ENCODE assay signal across 1 cellular context in the genomic region with DNA sequence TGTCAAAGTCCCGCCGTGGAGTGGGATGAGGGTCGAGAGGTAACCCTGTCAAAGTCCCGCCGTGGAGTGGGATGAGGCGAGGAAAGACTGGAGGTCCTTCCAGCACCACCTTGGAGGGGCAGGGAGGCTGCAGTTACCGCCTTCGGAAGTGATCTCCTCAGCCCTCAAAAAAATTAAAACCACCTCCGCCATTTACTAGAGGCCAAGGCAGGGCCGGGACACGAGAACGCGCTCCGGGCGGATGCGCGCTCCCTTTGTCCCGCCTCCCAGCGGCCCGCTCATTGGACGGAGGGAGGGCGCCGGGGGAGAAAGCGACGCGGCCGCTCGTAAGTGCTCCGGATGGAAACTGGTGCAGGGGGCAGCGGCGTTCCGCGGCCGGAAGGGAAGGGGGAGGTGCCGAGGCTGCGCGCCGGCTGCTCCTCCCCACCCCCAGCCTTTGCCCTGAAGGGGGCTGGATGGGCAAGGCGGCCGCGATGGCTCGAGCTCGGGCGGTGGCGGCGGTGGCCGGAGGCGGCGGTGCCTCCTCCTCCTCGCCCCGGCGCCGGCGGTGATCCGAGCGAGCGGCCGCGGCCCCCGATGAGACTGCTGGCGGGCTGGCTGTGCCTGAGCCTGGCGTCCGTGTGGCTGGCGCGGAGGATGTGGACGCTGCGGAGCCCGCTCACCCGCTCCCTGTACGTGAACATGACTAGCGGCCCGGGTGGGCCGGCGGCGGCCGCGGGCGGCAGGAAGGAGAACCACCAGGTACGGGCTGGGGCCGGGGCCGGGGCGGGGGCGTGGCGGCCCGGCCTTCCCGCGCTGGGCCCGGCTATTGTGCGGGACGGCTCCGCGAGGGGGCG.
TF ChIP-seq lines count a peak whose summit lies in the region.

A gene (plus strand): TSS at position 420 of the 836 bp plus-strand sequence. CDS start 157 bp downstream, at position 577.

TF ChIP-seq in K562, 482 proteins besides CTCF, POLR2A, EP300 and RAD21 (continued from another document and continues in another):
- TF ChIP-seq, protein P1, sequence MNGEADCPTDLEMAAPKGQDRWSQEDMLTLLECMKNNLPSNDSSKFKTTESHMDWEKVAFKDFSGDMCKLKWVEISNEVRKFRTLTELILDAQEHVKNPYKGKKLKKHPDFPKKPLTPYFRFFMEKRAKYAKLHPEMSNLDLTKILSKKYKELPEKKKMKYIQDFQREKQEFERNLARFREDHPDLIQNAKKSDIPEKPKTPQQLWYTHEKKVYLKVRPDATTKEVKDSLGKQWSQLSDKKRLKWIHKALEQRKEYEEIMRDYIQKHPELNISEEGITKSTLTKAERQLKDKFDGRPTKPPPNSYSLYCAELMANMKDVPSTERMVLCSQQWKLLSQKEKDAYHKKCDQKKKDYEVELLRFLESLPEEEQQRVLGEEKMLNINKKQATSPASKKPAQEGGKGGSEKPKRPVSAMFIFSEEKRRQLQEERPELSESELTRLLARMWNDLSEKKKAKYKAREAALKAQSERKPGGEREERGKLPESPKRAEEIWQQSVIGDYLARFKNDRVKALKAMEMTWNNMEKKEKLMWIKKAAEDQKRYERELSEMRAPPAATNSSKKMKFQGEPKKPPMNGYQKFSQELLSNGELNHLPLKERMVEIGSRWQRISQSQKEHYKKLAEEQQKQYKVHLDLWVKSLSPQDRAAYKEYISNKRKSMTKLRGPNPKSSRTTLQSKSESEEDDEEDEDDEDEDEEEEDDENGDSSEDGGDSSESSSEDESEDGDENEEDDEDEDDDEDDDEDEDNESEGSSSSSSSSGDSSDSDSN (IDR thresholded peaks at IDR 0.05; ENCODE audit: borderline replicate concordance in 1 of 2, low read depth in 2 of 2, low read length in 2 of 2): peak; percentile 17 to 89; a peak in 2 of 4 replicates
- TF ChIP-seq ZNF217 (CRISPR knock-in tag; IDR thresholded peaks at IDR 0.05) (no peak), ESRRB (CRISPR knock-in tag; IDR thresholded peaks at IDR 0.05; ENCODE audit: borderline replicate concordance) (no peak), SMAD4 (CRISPR knock-in tag; conservative IDR thresholded peaks at IDR 0.05) (peak; percentile 84), ZZZ3 (IDR thresholded peaks at IDR 0.05) (no peak), NFE2 (IDR thresholded peaks at IDR 0.05; ENCODE audit: low read depth) (no peak), ZBTB1 (CRISPR knock-in tag; IDR thresholded peaks at IDR 0.05; ENCODE audit: borderline replicate concordance, low read depth) (peak; percentile 49; the same call in 1 of the 2 replicates), CBX2 (IDR thresholded peaks at IDR 0.05; ENCODE audit: insufficient read depth, low read length, poor library complexity, severe bottlenecking) (no peak), TCF7 (IDR thresholded peaks at IDR 0.05; ENCODE audit: borderline replicate concordance) (no peak), LEF1 (IDR thresholded peaks at IDR 0.05) (no peak), SETDB1 (IDR thresholded peaks at IDR 0.05; ENCODE audit: low read length) (no peak), TAF9B (IDR thresholded peaks at IDR 0.05; ENCODE audit: partially characterized antibody) (peak; percentile 85), CCAR2 (IDR thresholded peaks at IDR 0.05; ENCODE audit: low read depth, low read length) (no peak), TARDBP (IDR thresholded peaks at IDR 0.05) (peak; percentile 60), ZNF76 (CRISPR knock-in tag; IDR thresholded peaks at IDR 0.05; ENCODE audit: borderline replicate concordance) (peak; percentile 17; the same call in 1 of the 2 replicates), STAT5B (CRISPR knock-in tag; IDR thresholded peaks at IDR 0.05) (no peak), ZNF282 (CRISPR knock-in tag; IDR thresholded peaks at IDR 0.05) (no peak), ZNF24 (IDR thresholded peaks at IDR 0.05) (peak; percentile 59; the same call in 1 of the 2 replicates), PHTF2 (CRISPR knock-in tag; IDR thresholded peaks at IDR 0.05) (no peak), HNRNPUL1 (IDR thresholded peaks at IDR 0.05; ENCODE audit: low read length) (no peak), FOXJ2 (tag; IDR thresholded peaks at IDR 0.05) (no peak), WHSC1 (IDR thresholded peaks at IDR 0.05; ENCODE audit: low read length) (no peak), ZNF263 (CRISPR knock-in tag; IDR thresholded peaks at IDR 0.05; ENCODE audit: borderline replicate concordance) (no peak), PHF21A (IDR thresholded peaks at IDR 0.05; ENCODE audit: borderline replicate concordance, low read depth) (peak; percentile 66; the same call in 1 of the 2 replicates), MYC (IDR thresholded peaks at IDR 0.05; ENCODE audit: low read depth, low read length) (peak; percentile 43), MYC (CRISPR knock-in tag; IDR thresholded peaks at IDR 0.05; ENCODE audit: borderline replicate concordance, low read depth) (no peak), ZNF79 (CRISPR knock-in tag; IDR thresholded peaks at IDR 0.05; ENCODE audit: low read depth) (peak; percentile 16; the same call in 1 of the 2 replicates), SIN3A (IDR thresholded peaks at IDR 0.05; ENCODE audit: borderline replicate concordance in 2 of 2, control insufficient read depth in 1 of 2, low read depth in 2 of 2, low read length in 2 of 2) (peak; percentile 76 to 86; a peak in 3 of 4 replicates), ETV6 (IDR thresholded peaks at IDR 0.05; ENCODE audit: borderline replicate concordance in 1 of 2, low read depth in 2 of 2, low read length in 1 of 2) (peak in 1 of 2 experiments; percentile 38; a peak in 1 of 4 replicates), ETV6 (CRISPR knock-in tag; IDR thresholded peaks at IDR 0.05; ENCODE audit: borderline replicate concordance) (no peak)
- TF ChIP-seq, protein P2, sequence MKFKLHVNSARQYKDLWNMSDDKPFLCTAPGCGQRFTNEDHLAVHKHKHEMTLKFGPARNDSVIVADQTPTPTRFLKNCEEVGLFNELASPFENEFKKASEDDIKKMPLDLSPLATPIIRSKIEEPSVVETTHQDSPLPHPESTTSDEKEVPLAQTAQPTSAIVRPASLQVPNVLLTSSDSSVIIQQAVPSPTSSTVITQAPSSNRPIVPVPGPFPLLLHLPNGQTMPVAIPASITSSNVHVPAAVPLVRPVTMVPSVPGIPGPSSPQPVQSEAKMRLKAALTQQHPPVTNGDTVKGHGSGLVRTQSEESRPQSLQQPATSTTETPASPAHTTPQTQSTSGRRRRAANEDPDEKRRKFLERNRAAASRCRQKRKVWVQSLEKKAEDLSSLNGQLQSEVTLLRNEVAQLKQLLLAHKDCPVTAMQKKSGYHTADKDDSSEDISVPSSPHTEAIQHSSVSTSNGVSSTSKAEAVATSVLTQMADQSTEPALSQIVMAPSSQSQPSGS (CRISPR knock-in tag; IDR thresholded peaks at IDR 0.05): no peak
- TF ChIP-seq, protein P3, sequence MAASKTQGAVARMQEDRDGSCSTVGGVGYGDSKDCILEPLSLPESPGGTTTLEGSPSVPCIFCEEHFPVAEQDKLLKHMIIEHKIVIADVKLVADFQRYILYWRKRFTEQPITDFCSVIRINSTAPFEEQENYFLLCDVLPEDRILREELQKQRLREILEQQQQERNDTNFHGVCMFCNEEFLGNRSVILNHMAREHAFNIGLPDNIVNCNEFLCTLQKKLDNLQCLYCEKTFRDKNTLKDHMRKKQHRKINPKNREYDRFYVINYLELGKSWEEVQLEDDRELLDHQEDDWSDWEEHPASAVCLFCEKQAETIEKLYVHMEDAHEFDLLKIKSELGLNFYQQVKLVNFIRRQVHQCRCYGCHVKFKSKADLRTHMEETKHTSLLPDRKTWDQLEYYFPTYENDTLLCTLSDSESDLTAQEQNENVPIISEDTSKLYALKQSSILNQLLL (CRISPR knock-in tag; IDR thresholded peaks at IDR 0.05; ENCODE audit: borderline replicate concordance): no peak
- TF ChIP-seq, protein P4, sequence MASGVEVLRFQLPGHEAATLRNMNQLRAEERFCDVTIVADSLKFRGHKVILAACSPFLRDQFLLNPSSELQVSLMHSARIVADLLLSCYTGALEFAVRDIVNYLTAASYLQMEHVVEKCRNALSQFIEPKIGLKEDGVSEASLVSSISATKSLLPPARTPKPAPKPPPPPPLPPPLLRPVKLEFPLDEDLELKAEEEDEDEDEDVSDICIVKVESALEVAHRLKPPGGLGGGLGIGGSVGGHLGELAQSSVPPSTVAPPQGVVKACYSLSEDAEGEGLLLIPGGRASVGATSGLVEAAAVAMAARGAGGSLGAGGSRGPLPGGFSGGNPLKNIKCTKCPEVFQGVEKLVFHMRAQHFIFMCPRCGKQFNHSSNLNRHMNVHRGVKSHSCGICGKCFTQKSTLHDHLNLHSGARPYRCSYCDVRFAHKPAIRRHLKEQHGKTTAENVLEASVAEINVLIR (CRISPR knock-in tag; IDR thresholded peaks at IDR 0.05): peak; percentile 56
- TF ChIP-seq, protein P5, sequence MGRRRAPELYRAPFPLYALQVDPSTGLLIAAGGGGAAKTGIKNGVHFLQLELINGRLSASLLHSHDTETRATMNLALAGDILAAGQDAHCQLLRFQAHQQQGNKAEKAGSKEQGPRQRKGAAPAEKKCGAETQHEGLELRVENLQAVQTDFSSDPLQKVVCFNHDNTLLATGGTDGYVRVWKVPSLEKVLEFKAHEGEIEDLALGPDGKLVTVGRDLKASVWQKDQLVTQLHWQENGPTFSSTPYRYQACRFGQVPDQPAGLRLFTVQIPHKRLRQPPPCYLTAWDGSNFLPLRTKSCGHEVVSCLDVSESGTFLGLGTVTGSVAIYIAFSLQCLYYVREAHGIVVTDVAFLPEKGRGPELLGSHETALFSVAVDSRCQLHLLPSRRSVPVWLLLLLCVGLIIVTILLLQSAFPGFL (CRISPR knock-in tag; IDR thresholded peaks at IDR 0.05): no peak
- TF ChIP-seq, protein P6, sequence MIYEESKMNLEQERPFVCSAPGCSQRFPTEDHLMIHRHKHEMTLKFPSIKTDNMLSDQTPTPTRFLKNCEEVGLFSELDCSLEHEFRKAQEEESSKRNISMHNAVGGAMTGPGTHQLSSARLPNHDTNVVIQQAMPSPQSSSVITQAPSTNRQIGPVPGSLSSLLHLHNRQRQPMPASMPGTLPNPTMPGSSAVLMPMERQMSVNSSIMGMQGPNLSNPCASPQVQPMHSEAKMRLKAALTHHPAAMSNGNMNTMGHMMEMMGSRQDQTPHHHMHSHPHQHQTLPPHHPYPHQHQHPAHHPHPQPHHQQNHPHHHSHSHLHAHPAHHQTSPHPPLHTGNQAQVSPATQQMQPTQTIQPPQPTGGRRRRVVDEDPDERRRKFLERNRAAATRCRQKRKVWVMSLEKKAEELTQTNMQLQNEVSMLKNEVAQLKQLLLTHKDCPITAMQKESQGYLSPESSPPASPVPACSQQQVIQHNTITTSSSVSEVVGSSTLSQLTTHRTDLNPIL (CRISPR knock-in tag; IDR thresholded peaks at IDR 0.05): no peak
- TF ChIP-seq, protein P7, sequence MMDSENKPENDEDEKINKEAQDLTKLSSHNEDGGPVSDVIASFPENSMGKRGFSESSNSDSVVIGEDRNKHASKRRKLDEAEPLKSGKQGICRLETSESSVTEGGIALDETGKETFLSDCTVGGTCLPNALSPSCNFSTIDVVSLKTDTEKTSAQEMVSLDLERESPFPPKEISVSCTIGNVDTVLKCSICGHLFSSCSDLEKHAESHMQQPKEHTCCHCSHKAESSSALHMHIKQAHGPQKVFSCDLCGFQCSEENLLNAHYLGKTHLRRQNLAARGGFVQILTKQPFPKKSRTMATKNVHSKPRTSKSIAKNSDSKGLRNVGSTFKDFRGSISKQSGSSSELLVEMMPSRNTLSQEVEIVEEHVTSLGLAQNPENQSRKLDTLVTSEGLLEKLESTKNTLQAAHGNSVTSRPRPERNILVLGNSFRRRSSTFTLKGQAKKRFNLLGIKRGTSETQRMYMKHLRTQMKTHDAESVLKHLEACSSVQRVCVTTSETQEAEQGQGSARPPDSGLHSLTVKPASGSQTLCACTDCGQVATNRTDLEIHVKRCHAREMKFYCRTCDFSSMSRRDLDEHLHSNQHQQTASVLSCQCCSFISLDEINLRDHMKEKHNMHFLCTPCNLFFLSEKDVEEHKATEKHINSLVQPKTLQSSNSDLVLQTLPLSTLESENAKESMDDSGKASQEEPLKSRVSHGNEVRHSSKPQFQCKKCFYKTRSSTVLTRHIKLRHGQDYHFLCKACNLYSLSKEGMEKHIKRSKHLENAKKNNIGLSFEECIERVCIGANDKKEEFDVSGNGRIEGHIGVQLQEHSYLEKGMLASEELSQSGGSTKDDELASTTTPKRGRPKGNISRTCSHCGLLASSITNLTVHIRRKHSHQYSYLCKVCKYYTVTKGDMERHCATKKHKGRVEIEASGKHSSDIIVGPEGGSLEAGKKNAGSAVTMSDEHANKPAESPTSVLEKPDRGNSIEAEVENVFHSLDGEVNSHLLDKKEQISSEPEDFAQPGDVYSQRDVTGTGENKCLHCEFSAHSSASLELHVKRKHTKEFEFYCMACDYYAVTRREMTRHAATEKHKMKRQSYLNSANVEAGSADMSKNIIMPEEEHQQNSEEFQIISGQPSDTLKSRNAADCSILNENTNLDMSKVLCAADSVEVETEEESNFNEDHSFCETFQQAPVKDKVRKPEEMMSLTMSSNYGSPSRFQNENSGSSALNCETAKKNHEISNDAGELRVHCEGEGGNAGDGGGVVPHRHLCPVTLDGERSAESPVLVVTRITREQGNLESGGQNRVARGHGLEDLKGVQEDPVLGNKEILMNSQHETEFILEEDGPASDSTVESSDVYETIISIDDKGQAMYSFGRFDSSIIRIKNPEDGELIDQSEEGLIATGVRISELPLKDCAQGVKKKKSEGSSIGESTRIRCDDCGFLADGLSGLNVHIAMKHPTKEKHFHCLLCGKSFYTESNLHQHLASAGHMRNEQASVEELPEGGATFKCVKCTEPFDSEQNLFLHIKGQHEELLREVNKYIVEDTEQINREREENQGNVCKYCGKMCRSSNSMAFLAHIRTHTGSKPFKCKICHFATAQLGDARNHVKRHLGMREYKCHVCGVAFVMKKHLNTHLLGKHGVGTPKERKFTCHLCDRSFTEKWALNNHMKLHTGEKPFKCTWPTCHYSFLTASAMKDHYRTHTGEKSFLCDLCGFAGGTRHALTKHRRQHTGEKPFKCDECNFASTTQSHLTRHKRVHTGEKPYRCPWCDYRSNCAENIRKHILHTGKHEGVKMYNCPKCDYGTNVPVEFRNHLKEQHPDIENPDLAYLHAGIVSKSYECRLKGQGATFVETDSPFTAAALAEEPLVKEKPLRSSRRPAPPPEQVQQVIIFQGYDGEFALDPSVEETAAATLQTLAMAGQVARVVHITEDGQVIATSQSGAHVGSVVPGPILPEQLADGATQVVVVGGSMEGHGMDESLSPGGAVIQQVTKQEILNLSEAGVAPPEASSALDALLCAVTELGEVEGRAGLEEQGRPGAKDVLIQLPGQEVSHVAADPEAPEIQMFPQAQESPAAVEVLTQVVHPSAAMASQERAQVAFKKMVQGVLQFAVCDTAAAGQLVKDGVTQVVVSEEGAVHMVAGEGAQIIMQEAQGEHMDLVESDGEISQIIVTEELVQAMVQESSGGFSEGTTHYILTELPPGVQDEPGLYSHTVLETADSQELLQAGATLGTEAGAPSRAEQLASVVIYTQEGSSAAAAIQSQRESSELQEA (IDR thresholded peaks at IDR 0.05; ENCODE audit: low read depth): no peak
- TF ChIP-seq, protein P8, sequence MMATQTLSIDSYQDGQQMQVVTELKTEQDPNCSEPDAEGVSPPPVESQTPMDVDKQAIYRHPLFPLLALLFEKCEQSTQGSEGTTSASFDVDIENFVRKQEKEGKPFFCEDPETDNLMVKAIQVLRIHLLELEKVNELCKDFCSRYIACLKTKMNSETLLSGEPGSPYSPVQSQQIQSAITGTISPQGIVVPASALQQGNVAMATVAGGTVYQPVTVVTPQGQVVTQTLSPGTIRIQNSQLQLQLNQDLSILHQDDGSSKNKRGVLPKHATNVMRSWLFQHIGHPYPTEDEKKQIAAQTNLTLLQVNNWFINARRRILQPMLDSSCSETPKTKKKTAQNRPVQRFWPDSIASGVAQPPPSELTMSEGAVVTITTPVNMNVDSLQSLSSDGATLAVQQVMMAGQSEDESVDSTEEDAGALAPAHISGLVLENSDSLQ (IDR thresholded peaks at IDR 0.05): peak; percentile 44; the same call in 1 of the 2 replicates
- TF ChIP-seq, protein P9, sequence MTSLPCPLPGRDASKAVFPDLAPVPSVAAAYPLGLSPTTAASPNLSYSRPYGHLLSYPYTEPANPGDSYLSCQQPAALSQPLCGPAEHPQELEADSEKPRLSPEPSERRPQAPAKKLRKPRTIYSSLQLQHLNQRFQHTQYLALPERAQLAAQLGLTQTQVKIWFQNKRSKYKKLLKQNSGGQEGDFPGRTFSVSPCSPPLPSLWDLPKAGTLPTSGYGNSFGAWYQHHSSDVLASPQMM (CRISPR knock-in tag; IDR thresholded peaks at IDR 0.05): no peak
